ENCODE assay signal across 8 cellular contexts in genomic region chr20:6122111-6122872, GRCh38. TPM values are rescaled to one million over a fixed set of nuclear protein-coding genes. Genes with fewer than 3 reads are reported as not detected.
A peak's percentile ranks its signal among the peaks of the same experiment; 100 is the strongest.
DNase-seq lines count a peak whose midpoint lies in the region; ATAC-seq and TF ChIP-seq lines count a peak whose summit lies in the region.

No MANE protein-coding gene starts in this region.

- H2AFZ ChIP-seq in GM23248 = peak overlapping the region; percentile 94

- BruUV-seq in Panc1 (replicated peaks; lab: Mats Ljungman, UMichigan) = no TSS peak

- H3F3A ChIP-seq in GM23248 (ENCODE audit: insufficient read depth) = no peaks in the 10 kb centered on the region; the same call in 1 of the 2 replicates

- peaks cover 11% of the 10 kb centered on the region for H3K4me1 Mint-ChIP-seq in nephron progenitor cell

- ATAC-seq in Panc1 = peak; percentile 75
- no peak for ATAC-seq in GM18519 (IDR thresholded peaks at IDR 0.05; ENCODE audit: low FRiP score, unreplicated experiment)
- no peak for ATAC-seq in GM21447 (IDR thresholded peaks at IDR 0.05; ENCODE audit: unreplicated experiment)

- intact Hi-C loops in Panc1 (cut with micrococcal nuclease; ENCODE audit: unreplicated experiment) = no loop called here
- intact Hi-C loops in esophagus squamous epithelium (cut with DNase I) = no loop called here

- H3K4me3 ChIP-seq in AG10803 (ENCODE audit: low read length) (peak overlapping the region; percentile 64), GM23248 (peak overlapping the region; percentile 77), Panc1 (ENCODE audit: low read depth in 2 of 2, low read length in 2 of 2) (peak overlapping the region; percentile 47 to 63), esophagus squamous epithelium (peak overlapping the region; percentile 54 to 80 (median 67))

- POLR2A ChIA-PET in Panc1 (lab: Charles Lee) = no interaction called here

- no peaks in the 10 kb centered on the region for H3K27me3 ChIP-seq in GM23248 (replicated peaks; ENCODE audit: insufficient read depth)
- H3K27me3 ChIP-seq in Panc1 (ENCODE audit: control insufficient read depth, insufficient read depth, low read length) = peaks cover 10% of the 10 kb centered on the region
- peaks cover 0 to 32% (median 0%) of the 10 kb centered on the region in 4 donors for H3K27me3 ChIP-seq in esophagus squamous epithelium

- H3K27ac ChIP-seq in GM23248 (no peak overlapping the region), Panc1 (ENCODE audit: low read length) (no peak overlapping the region), esophagus squamous epithelium (peak overlapping the region; percentile 84 to 92 (median 86))

- H4K20me1 ChIP-seq in GM23248 (ENCODE audit: insufficient read depth) = no peaks in the 10 kb centered on the region

- no peak for TF ChIP-seq POLR2A in esophagus squamous epithelium (IDR thresholded peaks at IDR 0.05)

- H3K36me3 ChIP-seq in GM23248 (ENCODE audit: low read depth) (no peaks in the 10 kb centered on the region), Panc1 (ENCODE audit: control insufficient read depth, insufficient read depth, low read length) (no peaks in the 10 kb centered on the region), esophagus squamous epithelium (peaks cover 0 to 23% (median 0%) of the 10 kb centered on the region in 3 donors)

- no peaks in the 10 kb centered on the region for H3K9me3 Mint-ChIP-seq in nephron progenitor cell

- H3K4me2 ChIP-seq in GM23248 (ENCODE audit: unreplicated experiment) = peak overlapping the region; percentile 95

- WGBS in GM23248 (ENCODE audit: low coverage in 1 of 2, low lambda C conversion rate in 2 of 2, missing lambda C conversion rate in 2 of 2), 2 experiments = 4 to 5% methylated on average over 25 of the region's 27 CpGs
- 2% methylated on average over 14 to 21 of the region's 27 CpGs for WGBS in esophagus squamous epithelium, 2 donors

- H3K27me3 Mint-ChIP-seq in nephron progenitor cell (ENCODE audit: low read depth, poor library complexity) = peaks cover 70% of the 10 kb centered on the region

- peak overlapping the region; percentile 76 for H3K9ac ChIP-seq in GM23248

- no peaks in the 10 kb centered on the region for H3K9me3 ChIP-seq in GM23248 (ENCODE audit: low read depth)
- no peaks in the 10 kb centered on the region for H3K9me3 ChIP-seq in Panc1 (ENCODE audit: control insufficient read depth, insufficient read depth, low read depth, low read length)
- H3K9me3 ChIP-seq in esophagus squamous epithelium = no peaks in the 10 kb centered on the region

- TF ChIP-seq CTCF in AG10803 (conservative IDR thresholded peaks at IDR 0.05; ENCODE audit: low read length) (no peak), Panc1 (IDR thresholded peaks at IDR 0.05) (no peak), esophagus squamous epithelium (IDR thresholded peaks at IDR 0.05) (no peak), nephron progenitor cell (IDR thresholded peaks at IDR 0.05) (no peak)

- no peaks in the 10 kb centered on the region for H3K9me2 ChIP-seq in GM23248 (ENCODE audit: insufficient read depth)

- H3K79me2 ChIP-seq in GM23248 (ENCODE audit: insufficient read depth) = no peaks in the 10 kb centered on the region

- no peak overlapping the region for H3K27ac Mint-ChIP-seq in nephron progenitor cell

- in situ Hi-C loops in GM23248 (cut with MboI) (no loop called here), Panc1 (cut with HindIII; ENCODE audit: low pct_unique_long_range_greater_than_20kb, low sequenced_read_pairs) (no loop called here)

- H3K4me1 ChIP-seq in GM23248 (ENCODE audit: insufficient read depth) (no peaks in the 10 kb centered on the region; the same call in 1 of the 2 replicates), Panc1 (ENCODE audit: control insufficient read depth, insufficient read depth, low read length) (no peaks in the 10 kb centered on the region), esophagus squamous epithelium (peaks cover 11 to 47% (median 17%) of the 10 kb centered on the region in 3 donors)

- peak overlapping the region; percentile 74 for H3K4me3 Mint-ChIP-seq in nephron progenitor cell

- H3K36me3 Mint-ChIP-seq in nephron progenitor cell (ENCODE audit: low read depth) = no peaks in the 10 kb centered on the region

- peak; percentile 43 for DNase-seq in AG10803 (ENCODE audit: low read depth)
- peak; percentile 46 for DNase-seq in GM23248
- DNase-seq in Panc1 (ENCODE audit: low read depth, low spot score) = no peak
- DNase-seq in esophagus squamous epithelium (lab: John Stamatoyannopoulos, UW) = no peak
- no peak for DNase-seq in nephron progenitor cell
- no peak for DNase-seq in NCI-H2227 treated with DMSO at 0.1 percent for 48 hours (lab: John Stamatoyannopoulos, UW)

- CTCF ChIA-PET in Panc1 (lab: Charles Lee) = no interaction called here

RNA-seq across cellular contexts. Expression of gene FERMT1, which starts 0.5 kb away (rescaled TPM):
- 4.1 and 4.2 TPM in 2 replicates for total RNA-seq in GM23248 (2014; rRNA removed; shearing (Covaris generic))
- polyA plus RNA-seq in GM23248 (2016; fragmentation: Nextera tagmentation; extraction: Ambion mirVana) = 1.2 and 2.1 TPM in 2 replicates
- 0.95 TPM for total RNA-seq in Panc1 (2021; ENCODE audit: unreplicated experiment)
- polyA plus RNA-seq in Panc1 (2012; ENCODE audit: insufficient read length) = 0.24 TPM
- total RNA-seq in esophagus squamous epithelium = 10 to 100 TPM; 19.3 to 53.5 (median 25.8) TPM

Comparison
In these comparisons a context has a peak if more than half of its experiments do, and no peak if none do; other contexts are left out.
1. DNase-seq: peak in AG10803 (single experiment) and GM23248 (single experiment); none in Panc1 (single experiment), esophagus squamous epithelium (single experiment), nephron progenitor cell (single experiment) and NCI-H2227 treated with DMSO at 0.1 percent for 48 hours (single experiment).
2. H3K27ac ChIP-seq: peak in esophagus squamous epithelium (4 of 4); none in GM23248 (single experiment) and Panc1 (single experiment).
3. Peak in every context shown above with its lines, with median percentiles within 50 percentile points of each other: H3K4me3 ChIP-seq.